In the genomic region with DNA sequence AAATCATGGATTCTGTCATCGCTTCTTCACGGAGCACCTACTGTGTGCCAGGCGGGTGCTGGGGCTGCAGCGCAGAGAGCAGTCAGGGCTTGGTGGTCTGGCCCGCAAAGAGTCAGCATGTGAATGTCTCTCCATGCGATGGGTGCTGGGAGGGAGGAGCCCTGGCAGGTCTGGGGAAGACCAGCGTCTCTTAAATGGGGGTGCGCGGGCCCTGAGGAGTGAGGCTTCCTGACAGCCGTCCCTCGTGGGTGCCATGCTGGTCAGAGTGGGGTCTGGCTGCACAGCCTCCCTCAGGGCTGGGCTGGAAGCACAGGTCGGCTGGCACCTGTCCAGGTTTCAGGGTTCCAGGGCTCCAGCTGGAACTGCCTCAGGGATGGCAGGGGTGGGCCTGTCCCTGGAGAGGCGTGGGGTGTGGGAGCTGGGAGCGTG, we compare ENCODE assay signal across 1 cellular context.
TF ChIP-seq lines count a peak whose summit lies in the region.

No MANE protein-coding gene starts in this region.

TF ChIP-seq in GM12878, 131 proteins besides CTCF, POLR2A, EP300 and RAD21:
- TF ChIP-seq, protein P1, sequence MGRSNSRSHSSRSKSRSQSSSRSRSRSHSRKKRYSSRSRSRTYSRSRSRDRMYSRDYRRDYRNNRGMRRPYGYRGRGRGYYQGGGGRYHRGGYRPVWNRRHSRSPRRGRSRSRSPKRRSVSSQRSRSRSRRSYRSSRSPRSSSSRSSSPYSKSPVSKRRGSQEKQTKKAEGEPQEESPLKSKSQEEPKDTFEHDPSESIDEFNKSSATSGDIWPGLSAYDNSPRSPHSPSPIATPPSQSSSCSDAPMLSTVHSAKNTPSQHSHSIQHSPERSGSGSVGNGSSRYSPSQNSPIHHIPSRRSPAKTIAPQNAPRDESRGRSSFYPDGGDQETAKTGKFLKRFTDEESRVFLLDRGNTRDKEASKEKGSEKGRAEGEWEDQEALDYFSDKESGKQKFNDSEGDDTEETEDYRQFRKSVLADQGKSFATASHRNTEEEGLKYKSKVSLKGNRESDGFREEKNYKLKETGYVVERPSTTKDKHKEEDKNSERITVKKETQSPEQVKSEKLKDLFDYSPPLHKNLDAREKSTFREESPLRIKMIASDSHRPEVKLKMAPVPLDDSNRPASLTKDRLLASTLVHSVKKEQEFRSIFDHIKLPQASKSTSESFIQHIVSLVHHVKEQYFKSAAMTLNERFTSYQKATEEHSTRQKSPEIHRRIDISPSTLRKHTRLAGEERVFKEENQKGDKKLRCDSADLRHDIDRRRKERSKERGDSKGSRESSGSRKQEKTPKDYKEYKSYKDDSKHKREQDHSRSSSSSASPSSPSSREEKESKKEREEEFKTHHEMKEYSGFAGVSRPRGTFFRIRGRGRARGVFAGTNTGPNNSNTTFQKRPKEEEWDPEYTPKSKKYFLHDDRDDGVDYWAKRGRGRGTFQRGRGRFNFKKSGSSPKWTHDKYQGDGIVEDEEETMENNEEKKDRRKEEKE (IDR thresholded peaks at IDR 0.05) = no peak
- TF ChIP-seq PAX8 (IDR thresholded peaks at IDR 0.05) (no peak), KLF5 (IDR thresholded peaks at IDR 0.05; ENCODE audit: partially characterized antibody) (no peak), TCF7 (IDR thresholded peaks at IDR 0.05; ENCODE audit: borderline replicate concordance) (no peak), ATF7 (IDR thresholded peaks at IDR 0.05; ENCODE audit: low read depth) (no peak)
- TF ChIP-seq, protein P2, sequence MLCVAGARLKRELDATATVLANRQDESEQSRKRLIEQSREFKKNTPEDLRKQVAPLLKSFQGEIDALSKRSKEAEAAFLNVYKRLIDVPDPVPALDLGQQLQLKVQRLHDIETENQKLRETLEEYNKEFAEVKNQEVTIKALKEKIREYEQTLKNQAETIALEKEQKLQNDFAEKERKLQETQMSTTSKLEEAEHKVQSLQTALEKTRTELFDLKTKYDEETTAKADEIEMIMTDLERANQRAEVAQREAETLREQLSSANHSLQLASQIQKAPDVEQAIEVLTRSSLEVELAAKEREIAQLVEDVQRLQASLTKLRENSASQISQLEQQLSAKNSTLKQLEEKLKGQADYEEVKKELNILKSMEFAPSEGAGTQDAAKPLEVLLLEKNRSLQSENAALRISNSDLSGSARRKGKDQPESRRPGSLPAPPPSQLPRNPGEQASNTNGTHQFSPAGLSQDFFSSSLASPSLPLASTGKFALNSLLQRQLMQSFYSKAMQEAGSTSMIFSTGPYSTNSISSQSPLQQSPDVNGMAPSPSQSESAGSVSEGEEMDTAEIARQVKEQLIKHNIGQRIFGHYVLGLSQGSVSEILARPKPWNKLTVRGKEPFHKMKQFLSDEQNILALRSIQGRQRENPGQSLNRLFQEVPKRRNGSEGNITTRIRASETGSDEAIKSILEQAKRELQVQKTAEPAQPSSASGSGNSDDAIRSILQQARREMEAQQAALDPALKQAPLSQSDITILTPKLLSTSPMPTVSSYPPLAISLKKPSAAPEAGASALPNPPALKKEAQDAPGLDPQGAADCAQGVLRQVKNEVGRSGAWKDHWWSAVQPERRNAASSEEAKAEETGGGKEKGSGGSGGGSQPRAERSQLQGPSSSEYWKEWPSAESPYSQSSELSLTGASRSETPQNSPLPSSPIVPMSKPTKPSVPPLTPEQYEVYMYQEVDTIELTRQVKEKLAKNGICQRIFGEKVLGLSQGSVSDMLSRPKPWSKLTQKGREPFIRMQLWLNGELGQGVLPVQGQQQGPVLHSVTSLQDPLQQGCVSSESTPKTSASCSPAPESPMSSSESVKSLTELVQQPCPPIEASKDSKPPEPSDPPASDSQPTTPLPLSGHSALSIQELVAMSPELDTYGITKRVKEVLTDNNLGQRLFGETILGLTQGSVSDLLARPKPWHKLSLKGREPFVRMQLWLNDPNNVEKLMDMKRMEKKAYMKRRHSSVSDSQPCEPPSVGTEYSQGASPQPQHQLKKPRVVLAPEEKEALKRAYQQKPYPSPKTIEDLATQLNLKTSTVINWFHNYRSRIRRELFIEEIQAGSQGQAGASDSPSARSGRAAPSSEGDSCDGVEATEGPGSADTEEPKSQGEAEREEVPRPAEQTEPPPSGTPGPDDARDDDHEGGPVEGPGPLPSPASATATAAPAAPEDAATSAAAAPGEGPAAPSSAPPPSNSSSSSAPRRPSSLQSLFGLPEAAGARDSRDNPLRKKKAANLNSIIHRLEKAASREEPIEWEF (IDR thresholded peaks at IDR 0.05; ENCODE audit: insufficient replicate concordance, low read depth, low read length) = no peak
- TF ChIP-seq, protein P3, sequence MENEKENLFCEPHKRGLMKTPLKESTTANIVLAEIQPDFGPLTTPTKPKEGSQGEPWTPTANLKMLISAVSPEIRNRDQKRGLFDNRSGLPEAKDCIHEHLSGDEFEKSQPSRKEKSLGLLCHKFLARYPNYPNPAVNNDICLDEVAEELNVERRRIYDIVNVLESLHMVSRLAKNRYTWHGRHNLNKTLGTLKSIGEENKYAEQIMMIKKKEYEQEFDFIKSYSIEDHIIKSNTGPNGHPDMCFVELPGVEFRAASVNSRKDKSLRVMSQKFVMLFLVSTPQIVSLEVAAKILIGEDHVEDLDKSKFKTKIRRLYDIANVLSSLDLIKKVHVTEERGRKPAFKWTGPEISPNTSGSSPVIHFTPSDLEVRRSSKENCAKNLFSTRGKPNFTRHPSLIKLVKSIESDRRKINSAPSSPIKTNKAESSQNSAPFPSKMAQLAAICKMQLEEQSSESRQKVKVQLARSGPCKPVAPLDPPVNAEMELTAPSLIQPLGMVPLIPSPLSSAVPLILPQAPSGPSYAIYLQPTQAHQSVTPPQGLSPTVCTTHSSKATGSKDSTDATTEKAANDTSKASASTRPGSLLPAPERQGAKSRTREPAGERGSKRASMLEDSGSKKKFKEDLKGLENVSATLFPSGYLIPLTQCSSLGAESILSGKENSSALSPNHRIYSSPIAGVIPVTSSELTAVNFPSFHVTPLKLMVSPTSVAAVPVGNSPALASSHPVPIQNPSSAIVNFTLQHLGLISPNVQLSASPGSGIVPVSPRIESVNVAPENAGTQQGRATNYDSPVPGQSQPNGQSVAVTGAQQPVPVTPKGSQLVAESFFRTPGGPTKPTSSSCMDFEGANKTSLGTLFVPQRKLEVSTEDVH (IDR thresholded peaks at IDR 0.05; ENCODE audit: low read depth, partially characterized antibody) = no peak
